In the genomic region with DNA sequence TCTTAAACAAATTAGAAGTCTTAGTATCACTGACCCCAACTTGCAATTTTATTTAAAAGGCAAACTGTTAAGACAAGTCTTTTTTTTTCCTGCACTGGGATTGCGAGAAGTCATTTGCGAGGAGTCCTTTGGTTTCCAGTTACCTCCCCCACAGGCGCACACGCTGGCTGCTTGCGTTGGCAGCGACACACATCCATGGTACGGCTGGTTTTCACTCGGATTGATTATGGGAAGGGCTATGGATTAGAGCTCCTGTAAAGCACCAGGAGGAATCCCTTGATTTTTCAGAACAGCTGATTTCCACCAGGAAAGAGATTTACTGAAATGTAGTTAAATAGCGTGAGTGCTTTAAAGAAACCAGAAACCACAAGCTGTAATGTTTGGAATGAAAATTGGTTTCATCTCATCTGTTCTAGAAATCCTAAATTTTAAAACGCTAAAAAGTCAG, we compare ENCODE assay signal across 8 cellular contexts. TPM values are rescaled to one million over a fixed set of nuclear protein-coding genes. Genes with fewer than 3 reads are reported as not detected.
A peak's percentile ranks its signal among the peaks of the same experiment; 100 is the strongest.
DNase-seq lines count a peak whose midpoint lies in the region; ATAC-seq and TF ChIP-seq lines count a peak whose summit lies in the region.

No MANE protein-coding gene starts in this region.

- WGBS in hepatocyte (ENCODE audit: low lambda C conversion rate, missing lambda C conversion rate): 2% methylated on average over 10 of the region's 10 CpGs

- H3K4me1 ChIP-seq in hepatocyte (ENCODE audit: insufficient read depth): no peaks in the 10 kb centered on the region

- ATAC-seq in HG03571 (IDR thresholded peaks at IDR 0.05; ENCODE audit: unreplicated experiment): no peak

- peaks cover 5% of the 10 kb centered on the region for H3K36me3 ChIP-seq in hepatocyte (replicated peaks; ENCODE audit: insufficient read depth, low read depth)

- H3K27ac ChIP-seq in angular gyrus (ENCODE audit: low read depth, low read length): peak overlapping the region; percentile 98
- peak overlapping the region; percentile 78 for H3K27ac ChIP-seq in hepatocyte

- TF ChIP-seq CTCF in hepatocyte (IDR thresholded peaks at IDR 0.05; ENCODE audit: poor library complexity): no peak

- H3K4me2 ChIP-seq in hepatocyte: peak overlapping the region; percentile 81

- no peaks in the 10 kb centered on the region for H4K20me1 ChIP-seq in hepatocyte (ENCODE audit: insufficient read depth, poor library complexity, severe bottlenecking)

- DNase-seq in CD1c-positive myeloid dendritic cell (ENCODE audit: extremely low spot score): peak; percentile 51
- DNase-seq in KG1 (lab: John Stamatoyannopoulos, UW): peak; percentile 50
- peak; percentile 34 for DNase-seq in hepatocyte (ENCODE audit: low spot score)
- no peak for DNase-seq in skeletal muscle cell (ENCODE audit: low read depth)
- no peak for DNase-seq in DMS53 treated with DMSO at 0.1 percent for 48 hours (lab: John Stamatoyannopoulos, UW; ENCODE audit: unreplicated experiment)
- no peak for DNase-seq in stimulated activated CD4-positive, alpha-beta T cell treated with anti-CD3 and anti-CD28 coated beads, Interleukin-4, amount 100 ng/mL, for 24 hours

- no peaks in the 10 kb centered on the region for H3K9me3 ChIP-seq in hepatocyte (ENCODE audit: low read depth)

- H3K4me3 ChIP-seq in hepatocyte (peak overlapping the region; percentile 72), skeletal muscle cell (ENCODE audit: low read depth, low read length) (peak overlapping the region; percentile 72)

- H3K27me3 ChIP-seq in hepatocyte: no peaks in the 10 kb centered on the region

- no peaks in the 10 kb centered on the region for H3K9me2 ChIP-seq in hepatocyte (replicated peaks; ENCODE audit: insufficient read depth)

- peak overlapping the region; percentile 85 for H2AFZ ChIP-seq in hepatocyte

- H3K79me2 ChIP-seq in hepatocyte: peaks cover 43% of the 10 kb centered on the region

RNA-seq across cellular contexts. Expression of gene SLC1A3, which starts 0.7 kb away (rescaled TPM):
- total RNA-seq in hepatocyte: 42.3 and 44.1 TPM in 2 replicates
- polyA plus RNA-seq in hepatocyte: 32.3 and 39.6 TPM in 2 replicates

Comparison
In these comparisons a context has a peak if more than half of its experiments do, and no peak if none do; other contexts are left out.
1. DNase-seq: peak in CD1c-positive myeloid dendritic cell (single experiment), KG1 (single experiment) and hepatocyte (single experiment); none in skeletal muscle cell (single experiment), DMS53 treated with DMSO at 0.1 percent for 48 hours (single experiment) and stimulated activated CD4-positive, alpha-beta T cell treated with anti-CD3 and anti-CD28 coated beads, Interleukin-4, amount 100 ng/mL, for 24 hours (single experiment).